ENCODE assay signal across 9 cellular contexts in genomic region chr4:14581741-14582140, GRCh38.
"Had no signal": no experiment of that assay in that cellular context is flagged by ENCODE, and none has a peak within 500 bp of the region (broad histone marks: within the 10 kb centered on the region; RNA-seq: fewer than 3 reads in every experiment).

No MANE protein-coding gene starts in this region.

- H3K4me3 ChIP-seq: GM23248, HAP-1 had no signal

- H3K9ac ChIP-seq: GM23248 had no signal

- DNase-seq: GM23248, GOT3, H7, HFFc6, KBM-7 had no signal

- H3K36me3 ChIP-seq: HAP-1 had no signal

- H3K4me1 ChIP-seq: HAP-1 had no signal

- H3K27ac ChIP-seq: GM23248, HL-60 had no signal

- ATAC-seq: HCT116, HepG2 had no signal

- H2AFZ ChIP-seq: GM23248 had no signal

- H3K9me3 ChIP-seq: HAP-1 had no signal
